25 cellular contexts compared by ENCODE assay signal in the genomic region with DNA sequence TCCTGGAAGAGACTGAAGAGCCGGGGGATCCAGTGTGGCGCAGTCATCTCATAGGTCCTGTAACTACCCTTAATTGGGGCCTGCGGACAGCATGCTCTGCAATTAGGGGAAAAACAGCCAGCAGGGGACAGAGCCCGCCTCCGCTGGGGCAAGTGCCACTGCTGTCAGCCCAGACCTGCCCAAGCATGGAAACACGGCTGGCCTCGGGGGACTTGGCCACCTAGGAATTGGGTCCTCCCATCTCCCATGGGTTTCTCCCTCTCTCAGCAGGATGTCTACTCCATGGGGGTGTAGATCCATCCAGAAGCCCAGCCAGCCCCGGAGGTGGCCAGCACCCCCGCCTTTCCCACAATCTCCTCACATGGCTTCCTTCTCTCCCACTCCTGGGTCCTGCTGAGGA. TPM values are rescaled to one million over a fixed set of nuclear protein-coding genes. Genes with fewer than 3 reads are reported as not detected.
DNase-seq lines count a peak whose midpoint lies in the region; ATAC-seq, FAIRE-seq and TF ChIP-seq lines count a peak whose summit lies in the region.
"Had no signal": no experiment of that assay in that cellular context is flagged by ENCODE, and none has a peak within 500 bp of the region (broad histone marks: within the 10 kb centered on the region; RNA-seq: fewer than 3 reads in every experiment).

No MANE protein-coding gene starts in this region.

- no peak for DNase-seq in GM12892 (ENCODE audit: insufficient read length)
- no peak for DNase-seq in RWPE2 (ENCODE audit: low spot score)
- peak; percentile 43 for DNase-seq in left kidney (ENCODE audit: low read depth, low spot score)
- DNase-seq in activated CD4-positive, alpha-beta T cell treated with anti-CD3 and anti-CD28 coated beads, Interleukin-2, amount 50 U/mL, for 1 hour = no peak
- DNase-seq in activated CD4-positive, alpha-beta T cell treated with anti-CD3 and anti-CD28 coated beads for 36 hours = no peak
- DNase-seq in activated CD4-positive, alpha-beta T cell treated with anti-CD3 and anti-CD28 coated beads for 48 hours = no peak
- DNase-seq: activated CD4-positive, alpha-beta T cell treated with anti-CD3 and anti-CD28 coated beads, Interleukin-2, amount 50 U/mL, for 4 hours; CD4-positive, alpha-beta memory T cell; cortex of kidney; DMS53; head of caudate nucleus; left ventricle myocardium superior; NCI-H1694; psoas muscle; T-cell had no signal

- peaks cover 26% of the 10 kb centered on the region for H3K4me1 ChIP-seq in HUES64 (ENCODE audit: insufficient read depth, low read length)
- no peaks in the 10 kb centered on the region for H3K4me1 ChIP-seq in RWPE2 (ENCODE audit: insufficient read depth, poor library complexity, severe bottlenecking)
- H3K4me1 ChIP-seq: HAP-1, psoas muscle had no signal

- no peak for TF ChIP-seq CTCF in RWPE2 (IDR thresholded peaks at IDR 0.05; ENCODE audit: poor library complexity, severe bottlenecking)

- H3K36me3 Mint-ChIP-seq in activated CD4-positive, alpha-beta T cell treated with anti-CD3 and anti-CD28 coated beads for 36 hours (ENCODE audit: low read depth) = no peaks in the 10 kb centered on the region
- H3K36me3 Mint-ChIP-seq: CD4-positive, alpha-beta memory T cell; T-cell; type B pancreatic cell had no signal

- peaks cover 8% of the 10 kb centered on the region for H3K27me3 Mint-ChIP-seq in activated CD4-positive, alpha-beta T cell treated with anti-CD3 and anti-CD28 coated beads for 36 hours

- H3K27ac ChIP-seq in HUES64 (ENCODE audit: low read depth, low read length) (0 out of 2 replicates have a peak overlapping the region, but pooled peaks have one; percentile 6), RWPE2 (ENCODE audit: poor library complexity, severe bottlenecking) (no peak overlapping the region)
- H3K27ac ChIP-seq: psoas muscle had no signal

- H3K27me3 ChIP-seq in HUES64 (ENCODE audit: insufficient read depth, low read length) = no peaks in the 10 kb centered on the region
- H3K27me3 ChIP-seq in RWPE2 (ENCODE audit: insufficient read depth, poor library complexity, severe bottlenecking) = peaks cover 10% of the 10 kb centered on the region

- H3K36me3 ChIP-seq in HUES64 (ENCODE audit: insufficient read depth, low read length) (no peaks in the 10 kb centered on the region), RWPE2 (ENCODE audit: low read depth) (no peaks in the 10 kb centered on the region)
- H3K36me3 ChIP-seq: HAP-1 had no signal

- peak; percentile 6; the same call in 1 of the 3 replicates for ATAC-seq in RWPE2 (ENCODE audit: low read depth)
- no peak for ATAC-seq in GM21423 (IDR thresholded peaks at IDR 0.05; ENCODE audit: unreplicated experiment)
- no peak for ATAC-seq in activated CD4-positive, alpha-beta T cell treated with anti-CD3 and anti-CD28 coated beads for 36 hours
- ATAC-seq: left ventricle myocardium superior, psoas muscle, Right ventricle myocardium inferior, T-cell had no signal

- no peaks in the 10 kb centered on the region for H3K9me3 Mint-ChIP-seq in activated CD4-positive, alpha-beta T cell treated with anti-CD3 and anti-CD28 coated beads for 36 hours (ENCODE audit: low read depth)
- H3K9me3 Mint-ChIP-seq: stimulated activated naive CD8-positive, alpha-beta T cell treated with anti-CD3 and anti-CD28 coated beads, Interleukin-15, Interleukin-2, amounts not matched to agents 100 ng/mL and 50 ng/mL, for 24 hours had no signal

- no peaks in the 10 kb centered on the region for H3K4me1 Mint-ChIP-seq in activated CD4-positive, alpha-beta T cell treated with anti-CD3 and anti-CD28 coated beads for 36 hours
- H3K4me1 Mint-ChIP-seq: CD4-positive, alpha-beta memory T cell; T-cell had no signal

- WGBS in HUES64 = 64% methylated on average over 9 of the region's 9 CpGs

- peak; percentile 30 for FAIRE-seq in GM12892 (lab: Jason Lieb, UNC)
- FAIRE-seq: GM12891 had no signal

- no peak overlapping the region for H3K27ac Mint-ChIP-seq in activated CD4-positive, alpha-beta T cell treated with anti-CD3 and anti-CD28 coated beads for 36 hours
- H3K27ac Mint-ChIP-seq: stimulated activated naive CD8-positive, alpha-beta T cell treated with anti-CD3 and anti-CD28 coated beads, Interleukin-15, Interleukin-2, amounts not matched to agents 100 ng/mL and 50 ng/mL, for 24 hours; T-cell; type B pancreatic cell had no signal

- intact Hi-C loops in activated CD4-positive, alpha-beta T cell treated with anti-CD3 and anti-CD28 coated beads for 36 hours (cut with DNase I, micrococcal nuclease) = no loop called here

- H3K9ac ChIP-seq in HUES64 (ENCODE audit: low read depth, low read length) = no peak overlapping the region

- POLR2A ChIA-PET in activated CD4-positive, alpha-beta T cell treated with anti-CD3 and anti-CD28 coated beads for 36 hours (lab: Charles Lee) = no interaction called here

- peaks cover 9% of the 10 kb centered on the region; the same call in 1 of the 2 replicates for H3K9me3 ChIP-seq in HUES64 (ENCODE audit: insufficient read depth, low read depth, low read length)
- H3K9me3 ChIP-seq in RWPE2 (ENCODE audit: severe bottlenecking) = no peaks in the 10 kb centered on the region
- H3K9me3 ChIP-seq: HAP-1 had no signal

- H3K4me3 ChIP-seq in HUES64 (ENCODE audit: low read length) = no peak overlapping the region
- H3K4me3 ChIP-seq in RWPE2 (ENCODE audit: severe bottlenecking) = no peak overlapping the region
- H3K4me3 ChIP-seq: HAP-1, psoas muscle had no signal

- CTCF ChIA-PET in activated CD4-positive, alpha-beta T cell treated with anti-CD3 and anti-CD28 coated beads for 36 hours (lab: Charles Lee) = no interaction called here

- TF ChIP-seq POLR2A in GM12892 (IDR thresholded peaks at IDR 0.05; ENCODE audit: low read depth, low read length) = no peak

- H3K4me3 Mint-ChIP-seq in activated CD4-positive, alpha-beta T cell treated with anti-CD3 and anti-CD28 coated beads for 36 hours = no peak overlapping the region
- H3K4me3 Mint-ChIP-seq: CD4-positive, alpha-beta memory T cell; neural crest cell; stimulated activated naive CD8-positive, alpha-beta T cell treated with anti-CD3 and anti-CD28 coated beads, Interleukin-15, Interleukin-2, amounts not matched to agents 100 ng/mL and 50 ng/mL, for 24 hours; T-cell; type B pancreatic cell had no signal

RNA-seq across cellular contexts. Expression of a gene that starts 3.6 kb away (rescaled TPM):
- not detected for polyA plus RNA-seq in GM12892 (2012; ENCODE audit: missing spikeins)
- polyA plus RNA-seq in HUES64 (2013, experiment 1 of 2) = not detected
- not detected for polyA plus RNA-seq in HUES64 (2013, experiment 2 of 2)
- not detected for total RNA-seq in activated CD4-positive, alpha-beta T cell treated with anti-CD3 and anti-CD28 coated beads for 36 hours
- total RNA-seq: CD4-positive, alpha-beta memory T cell; left ventricle myocardium superior; mononuclear cell; neural crest cell; psoas muscle; Right ventricle myocardium inferior; skeletal muscle tissue; T-cell had no signal
- polyA plus RNA-seq: CD4-positive, alpha-beta memory T cell; psoas muscle had no signal

RNA-seq across cellular contexts. Expression of a gene that starts 31.5 kb away (rescaled TPM):
- polyA plus RNA-seq in GM12892 (2012; ENCODE audit: missing spikeins) = 26.6 TPM
- polyA plus RNA-seq in HUES64 (2013, experiment 1 of 2) = 52.0 TPM
- polyA plus RNA-seq in HUES64 (2013, experiment 2 of 2) = 52.9 TPM
- 10 to 100 TPM; 11.9 to 13.5 TPM for total RNA-seq in activated CD4-positive, alpha-beta T cell treated with anti-CD3 and anti-CD28 coated beads for 36 hours
